In genomic region chr13:75482070-75482819, GRCh38 we compare ENCODE assay signal across 1 cellular context.
TF ChIP-seq lines count a peak whose summit lies in the region.

Gene TBC1D4 (minus strand): TSS chr13:75482169. CDS start chr13:75481767, 402 bp downstream.

TF ChIP-seq in HEK293, 187 proteins besides CTCF, POLR2A, EP300 and RAD21 (continued from another document and continues in another):
- TF ChIP-seq ZBTB26 (tag by site-specific recombination; optimal IDR thresholded peaks at IDR 0.05), result peak; percentile 31
- TF ChIP-seq ZSCAN23 (tag by site-specific recombination; IDR thresholded peaks at IDR 0.05), result 0 out of 2 replicates have a peak, but pooled peaks have one; percentile 56
- TF ChIP-seq ZNF391 (tag by site-specific recombination; IDR thresholded peaks at IDR 0.05; ENCODE audit: borderline replicate concordance, low read depth), result no peak
- TF ChIP-seq ZNF623 (tag by site-specific recombination; IDR thresholded peaks at IDR 0.05), result no peak
- peak; percentile 35; the same call in 1 of the 2 replicates for TF ChIP-seq FEZF1 (tag by site-specific recombination; IDR thresholded peaks at IDR 0.05)
- no peak for TF ChIP-seq ZNF133 (tag by site-specific recombination; IDR thresholded peaks at IDR 0.05)
- TF ChIP-seq, protein P1, sequence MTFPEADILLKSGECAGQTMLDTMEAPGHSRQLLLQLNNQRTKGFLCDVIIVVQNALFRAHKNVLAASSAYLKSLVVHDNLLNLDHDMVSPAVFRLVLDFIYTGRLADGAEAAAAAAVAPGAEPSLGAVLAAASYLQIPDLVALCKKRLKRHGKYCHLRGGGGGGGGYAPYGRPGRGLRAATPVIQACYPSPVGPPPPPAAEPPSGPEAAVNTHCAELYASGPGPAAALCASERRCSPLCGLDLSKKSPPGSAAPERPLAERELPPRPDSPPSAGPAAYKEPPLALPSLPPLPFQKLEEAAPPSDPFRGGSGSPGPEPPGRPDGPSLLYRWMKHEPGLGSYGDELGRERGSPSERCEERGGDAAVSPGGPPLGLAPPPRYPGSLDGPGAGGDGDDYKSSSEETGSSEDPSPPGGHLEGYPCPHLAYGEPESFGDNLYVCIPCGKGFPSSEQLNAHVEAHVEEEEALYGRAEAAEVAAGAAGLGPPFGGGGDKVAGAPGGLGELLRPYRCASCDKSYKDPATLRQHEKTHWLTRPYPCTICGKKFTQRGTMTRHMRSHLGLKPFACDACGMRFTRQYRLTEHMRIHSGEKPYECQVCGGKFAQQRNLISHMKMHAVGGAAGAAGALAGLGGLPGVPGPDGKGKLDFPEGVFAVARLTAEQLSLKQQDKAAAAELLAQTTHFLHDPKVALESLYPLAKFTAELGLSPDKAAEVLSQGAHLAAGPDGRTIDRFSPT (tag by site-specific recombination; IDR thresholded peaks at IDR 0.05), result peak; percentile 99
- TF ChIP-seq ZNF660 (tag by site-specific recombination; IDR thresholded peaks at IDR 0.05), result peak; percentile 69; the same call in 1 of the 2 replicates
- TF ChIP-seq ZNF488 (tag by site-specific recombination; IDR thresholded peaks at IDR 0.05), result no peak
- TF ChIP-seq BCL11A (tag by site-specific recombination; IDR thresholded peaks at IDR 0.05; ENCODE audit: low read depth), result no peak; the same call in 1 of the 2 replicates
- no peak for TF ChIP-seq ZBTB49 (tag by site-specific recombination; IDR thresholded peaks at IDR 0.05; ENCODE audit: low read depth)
- peak; percentile 91 for TF ChIP-seq PATZ1 (tag by site-specific recombination; IDR thresholded peaks at IDR 0.05)
- TF ChIP-seq ZNF362 (tag by site-specific recombination; IDR thresholded peaks at IDR 0.05), result peak; percentile 96
- TF ChIP-seq WT1 (tag by site-specific recombination; IDR thresholded peaks at IDR 0.05), result peak; percentile 75
- TF ChIP-seq ZNF37A (tag by site-specific recombination; IDR thresholded peaks at IDR 0.05), result no peak
- TF ChIP-seq IKZF3 (tag by site-specific recombination; IDR thresholded peaks at IDR 0.05), result peak; percentile 96
- TF ChIP-seq REST (tag by site-specific recombination; IDR thresholded peaks at IDR 0.05), result no peak
- TF ChIP-seq ZNF121 (tag by site-specific recombination; IDR thresholded peaks at IDR 0.05), result no peak
- TF ChIP-seq GLIS1 (tag by site-specific recombination; IDR thresholded peaks at IDR 0.05), result peak; percentile 70
- peak; percentile 66 for TF ChIP-seq KLF9 (tag by site-specific recombination; IDR thresholded peaks at IDR 0.05; ENCODE audit: low read depth)
- TF ChIP-seq ZNF394 (tag by site-specific recombination; IDR thresholded peaks at IDR 0.05; ENCODE audit: borderline replicate concordance), result peak; percentile 100
- TF ChIP-seq ZNF366 (tag by site-specific recombination; conservative IDR thresholded peaks at IDR 0.05), result peak; percentile 99
- peak; percentile 52 for TF ChIP-seq ZNF654 (tag by site-specific recombination; IDR thresholded peaks at IDR 0.05; ENCODE audit: low read depth)
- 0 out of 2 replicates have a peak, but pooled peaks have one; percentile 43 for TF ChIP-seq ZSCAN30 (tag by site-specific recombination; IDR thresholded peaks at IDR 0.05)
- no peak for TF ChIP-seq MYNN (tag by site-specific recombination; IDR thresholded peaks at IDR 0.05; ENCODE audit: borderline replicate concordance)
- no peak for TF ChIP-seq ZIC2 (tag by site-specific recombination; IDR thresholded peaks at IDR 0.05)
- TF ChIP-seq ZNF792 (tag by site-specific recombination; IDR thresholded peaks at IDR 0.05), result no peak
- TF ChIP-seq ZNF777 (tag by site-specific recombination; IDR thresholded peaks at IDR 0.05; ENCODE audit: borderline replicate concordance), result no peak
- TF ChIP-seq ZNF302 (tag by site-specific recombination; IDR thresholded peaks at IDR 0.05; ENCODE audit: low read depth), result no peak
- no peak for TF ChIP-seq ZNF404 (tag by site-specific recombination; IDR thresholded peaks at IDR 0.05)
- TF ChIP-seq ZBTB7A (tag by site-specific recombination; IDR thresholded peaks at IDR 0.05; ENCODE audit: low read depth), result no peak
- 0 out of 2 replicates have a peak, but pooled peaks have one; percentile 20 for TF ChIP-seq ZNF664 (tag by site-specific recombination; IDR thresholded peaks at IDR 0.05)
- peak; percentile 46; the same call in 1 of the 2 replicates for TF ChIP-seq ZBTB6 (tag by site-specific recombination; IDR thresholded peaks at IDR 0.05)
- peak; percentile 95 for TF ChIP-seq BCL11B (tag by site-specific recombination; IDR thresholded peaks at IDR 0.05; ENCODE audit: low read depth)
- TF ChIP-seq, protein P2, sequence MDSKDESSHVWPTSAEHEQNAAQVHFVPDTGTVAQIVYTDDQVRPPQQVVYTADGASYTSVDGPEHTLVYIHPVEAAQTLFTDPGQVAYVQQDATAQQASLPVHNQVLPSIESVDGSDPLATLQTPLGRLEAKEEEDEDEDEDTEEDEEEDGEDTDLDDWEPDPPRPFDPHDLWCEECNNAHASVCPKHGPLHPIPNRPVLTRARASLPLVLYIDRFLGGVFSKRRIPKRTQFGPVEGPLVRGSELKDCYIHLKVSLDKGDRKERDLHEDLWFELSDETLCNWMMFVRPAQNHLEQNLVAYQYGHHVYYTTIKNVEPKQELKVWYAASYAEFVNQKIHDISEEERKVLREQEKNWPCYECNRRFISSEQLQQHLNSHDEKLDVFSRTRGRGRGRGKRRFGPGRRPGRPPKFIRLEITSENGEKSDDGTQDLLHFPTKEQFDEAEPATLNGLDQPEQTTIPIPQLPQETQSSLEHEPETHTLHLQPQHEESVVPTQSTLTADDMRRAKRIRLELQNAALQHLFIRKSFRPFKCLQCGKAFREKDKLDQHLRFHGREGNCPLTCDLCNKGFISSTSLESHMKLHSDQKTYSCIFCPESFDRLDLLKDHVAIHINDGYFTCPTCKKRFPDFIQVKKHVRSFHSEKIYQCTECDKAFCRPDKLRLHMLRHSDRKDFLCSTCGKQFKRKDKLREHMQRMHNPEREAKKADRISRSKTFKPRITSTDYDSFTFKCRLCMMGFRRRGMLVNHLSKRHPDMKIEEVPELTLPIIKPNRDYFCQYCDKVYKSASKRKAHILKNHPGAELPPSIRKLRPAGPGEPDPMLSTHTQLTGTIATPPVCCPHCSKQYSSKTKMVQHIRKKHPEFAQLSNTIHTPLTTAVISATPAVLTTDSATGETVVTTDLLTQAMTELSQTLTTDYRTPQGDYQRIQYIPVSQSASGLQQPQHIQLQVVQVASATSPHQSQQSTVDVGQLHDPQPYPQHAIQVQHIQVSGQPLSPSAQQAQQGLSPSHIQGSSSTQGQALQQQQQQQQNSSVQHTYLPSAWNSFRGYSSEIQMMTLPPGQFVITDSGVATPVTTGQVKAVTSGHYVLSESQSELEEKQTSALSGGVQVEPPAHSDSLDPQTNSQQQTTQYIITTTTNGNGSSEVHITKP (tag by site-specific recombination; IDR thresholded peaks at IDR 0.05), result peak; percentile 87
- TF ChIP-seq ZNF600 (tag by site-specific recombination; IDR thresholded peaks at IDR 0.05), result peak; percentile 94
- peak; percentile 95 for TF ChIP-seq ZNF501 (tag by site-specific recombination; IDR thresholded peaks at IDR 0.05)
- no peak for TF ChIP-seq ZNF571 (tag by site-specific recombination; IDR thresholded peaks at IDR 0.05)
- TF ChIP-seq ZNF558 (tag by site-specific recombination; IDR thresholded peaks at IDR 0.05), result no peak
- TF ChIP-seq ZNF530 (tag by site-specific recombination; IDR thresholded peaks at IDR 0.05; ENCODE audit: low read depth), result no peak
- TF ChIP-seq ZNF747 (tag by site-specific recombination; IDR thresholded peaks at IDR 0.05), result no peak
- peak; percentile 89 for TF ChIP-seq GLIS2 (tag by site-specific recombination; IDR thresholded peaks at IDR 0.05)
